In the genomic region with DNA sequence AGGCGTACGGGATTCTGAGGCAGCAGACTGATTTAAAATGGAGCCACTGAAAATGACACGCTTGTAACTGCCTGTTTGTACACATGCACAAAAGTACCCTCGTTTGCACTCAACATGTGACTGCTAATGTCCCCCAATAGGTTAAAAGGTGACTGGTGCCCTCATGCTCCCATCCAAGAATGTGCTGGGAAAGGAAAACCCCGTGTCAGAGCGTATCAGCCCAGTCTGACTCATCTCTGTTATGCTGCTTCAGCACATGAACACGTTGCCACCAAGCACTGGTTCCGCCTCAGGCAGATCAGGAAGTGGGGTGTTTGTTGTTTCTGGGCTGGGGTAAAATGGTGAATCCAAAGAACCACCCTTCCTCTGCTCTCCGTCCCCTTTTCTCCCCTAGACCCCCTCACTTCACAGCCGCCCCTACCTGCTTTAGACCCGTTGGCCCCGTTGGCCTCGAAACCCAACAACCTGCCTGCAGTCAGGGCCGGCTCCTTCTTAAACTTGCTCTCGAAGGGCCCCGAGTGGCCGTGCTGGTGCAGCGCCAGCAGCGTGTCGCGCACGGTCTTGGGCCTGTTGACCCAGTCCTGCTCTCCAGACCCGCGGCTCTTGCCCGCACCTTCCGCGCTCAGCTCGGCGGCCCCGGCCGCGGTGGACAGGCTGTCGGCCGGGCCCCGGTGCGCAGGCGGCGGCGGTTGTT, we compare ENCODE assay signal across 8 cellular contexts. TPM values are rescaled to one million over a fixed set of nuclear protein-coding genes. Genes with fewer than 3 reads are reported as not detected.
DNase-seq lines count a peak whose midpoint lies in the region; ATAC-seq, FAIRE-seq and TF ChIP-seq lines count a peak whose summit lies in the region.

No MANE protein-coding gene starts in this region.

- intact Hi-C loops in pancreas (cut with DNase I) (loop anchor here in 2 of 3 donors (5.0 to 10.0 kb wide), 2 partner anchors 114 to 467 kb away; no protein-coding TSS in a partner anchor), upper lobe of right lung (cut with DNase I) (no loop called here)

- H3K4me3 Mint-ChIP-seq in activated naive CD4-positive, alpha-beta T cell treated with anti-CD3 and anti-CD28 coated beads, Interleukin-2, amount 50 U/mL, for 24 hours, result peak overlapping the region; percentile 87
- peak overlapping the region; percentile 99 for H3K4me3 Mint-ChIP-seq in glutamatergic neuron (ENCODE audit: unreplicated experiment)

- H3K9me3 ChIP-seq in KOPT-K1 (ENCODE audit: insufficient read depth, low read length, poor library complexity, severe bottlenecking), result no peaks in the 10 kb centered on the region
- no peaks in the 10 kb centered on the region for H3K9me3 ChIP-seq in pancreas
- H3K9me3 ChIP-seq in upper lobe of right lung, result no peaks in the 10 kb centered on the region

- peak overlapping the region; percentile 46 to 96 (median 76) for H3K4me3 ChIP-seq in pancreas
- peak overlapping the region; percentile 85 for H3K4me3 ChIP-seq in upper lobe of right lung

- H3K27ac Mint-ChIP-seq in activated naive CD4-positive, alpha-beta T cell treated with anti-CD3 and anti-CD28 coated beads, Interleukin-2, amount 50 U/mL, for 24 hours, result peak overlapping the region; percentile 95
- H3K27ac Mint-ChIP-seq in glutamatergic neuron (ENCODE audit: unreplicated experiment), result peak overlapping the region; percentile 99

- H3K27me3 Mint-ChIP-seq in activated naive CD4-positive, alpha-beta T cell treated with anti-CD3 and anti-CD28 coated beads, Interleukin-2, amount 50 U/mL, for 24 hours, result no peaks in the 10 kb centered on the region
- peaks cover 42% of the 10 kb centered on the region for H3K27me3 Mint-ChIP-seq in glutamatergic neuron (ENCODE audit: unreplicated experiment)

- H3K27me3 ChIP-seq in pancreas (no peaks in the 10 kb centered on the region), upper lobe of right lung (no peaks in the 10 kb centered on the region)

- H3K36me3 ChIP-seq in KOPT-K1 (ENCODE audit: insufficient read depth, low read length), result peaks cover 46% of the 10 kb centered on the region
- H3K36me3 ChIP-seq in pancreas, result peaks cover 0 to 17% (median 13%) of the 10 kb centered on the region in 3 donors
- H3K36me3 ChIP-seq in upper lobe of right lung, result peaks cover 36% of the 10 kb centered on the region

- H3K27ac ChIP-seq in KOPT-K1 (ENCODE audit: low read depth, low read length, poor library complexity, severe bottlenecking) (peak overlapping the region; percentile 86), pancreas (peak overlapping the region; percentile 92 to 99 (median 98)), upper lobe of right lung (peak overlapping the region; percentile 99)

- H3K9me3 Mint-ChIP-seq in activated naive CD4-positive, alpha-beta T cell treated with anti-CD3 and anti-CD28 coated beads, Interleukin-2, amount 50 U/mL, for 24 hours, result no peaks in the 10 kb centered on the region
- H3K9me3 Mint-ChIP-seq in glutamatergic neuron (ENCODE audit: unreplicated experiment), result peaks cover 46% of the 10 kb centered on the region

- peaks cover 60% of the 10 kb centered on the region for H3K4me1 Mint-ChIP-seq in activated naive CD4-positive, alpha-beta T cell treated with anti-CD3 and anti-CD28 coated beads, Interleukin-2, amount 50 U/mL, for 24 hours
- peaks cover 19% of the 10 kb centered on the region for H3K4me1 Mint-ChIP-seq in glutamatergic neuron (ENCODE audit: low read depth, unreplicated experiment)

- 0% methylated on average over 39 of the region's 39 CpGs for WGBS in pancreas, 2 donors

- FAIRE-seq in pancreas (lab: Jason Lieb, UNC), result no peak

- peak; percentile 20 for ATAC-seq in GM21423 (IDR thresholded peaks at IDR 0.05; ENCODE audit: unreplicated experiment)
- ATAC-seq in SK-N-SH treated with all-trans-retinoic acid at 6 μM for 48 hours, result peak; percentile 32
- ATAC-seq in pancreas, result peak; percentile 19 to 55 (median 37)
- ATAC-seq in upper lobe of right lung, result peak; percentile 51

- DNase-seq in COLO668 (lab: John Stamatoyannopoulos, UW; ENCODE audit: unreplicated experiment) (peak; percentile 80), glutamatergic neuron (peak; percentile 45), pancreas (peak; percentile 75 to 90 (median 82)), upper lobe of right lung (peak; percentile 86)

- no peak for TF ChIP-seq CTCF in glutamatergic neuron (IDR thresholded peaks at IDR 0.05; ENCODE audit: partially characterized antibody, unreplicated experiment)
- TF ChIP-seq CTCF in pancreas (IDR thresholded peaks at IDR 0.05), result no peak
- TF ChIP-seq CTCF in upper lobe of right lung (IDR thresholded peaks at IDR 0.05), result no peak

- H3K4me1 ChIP-seq in pancreas, result peaks cover 16 to 21% (median 20%) of the 10 kb centered on the region in 3 donors
- peaks cover 31% of the 10 kb centered on the region for H3K4me1 ChIP-seq in upper lobe of right lung

- H3K36me3 Mint-ChIP-seq in activated naive CD4-positive, alpha-beta T cell treated with anti-CD3 and anti-CD28 coated beads, Interleukin-2, amount 50 U/mL, for 24 hours, result peaks cover 34% of the 10 kb centered on the region
- H3K36me3 Mint-ChIP-seq in glutamatergic neuron (ENCODE audit: unreplicated experiment), result peaks cover 38% of the 10 kb centered on the region

TF ChIP-seq in SK-N-SH treated with all-trans-retinoic acid at 6 μM for 48 hours, 23 proteins besides CTCF, POLR2A, EP300 and RAD21:
- no peak for TF ChIP-seq ZNF565 (CRISPR knock-in tag; conservative IDR thresholded peaks at IDR 0.05; ENCODE audit: low read depth)
- TF ChIP-seq, protein P1, sequence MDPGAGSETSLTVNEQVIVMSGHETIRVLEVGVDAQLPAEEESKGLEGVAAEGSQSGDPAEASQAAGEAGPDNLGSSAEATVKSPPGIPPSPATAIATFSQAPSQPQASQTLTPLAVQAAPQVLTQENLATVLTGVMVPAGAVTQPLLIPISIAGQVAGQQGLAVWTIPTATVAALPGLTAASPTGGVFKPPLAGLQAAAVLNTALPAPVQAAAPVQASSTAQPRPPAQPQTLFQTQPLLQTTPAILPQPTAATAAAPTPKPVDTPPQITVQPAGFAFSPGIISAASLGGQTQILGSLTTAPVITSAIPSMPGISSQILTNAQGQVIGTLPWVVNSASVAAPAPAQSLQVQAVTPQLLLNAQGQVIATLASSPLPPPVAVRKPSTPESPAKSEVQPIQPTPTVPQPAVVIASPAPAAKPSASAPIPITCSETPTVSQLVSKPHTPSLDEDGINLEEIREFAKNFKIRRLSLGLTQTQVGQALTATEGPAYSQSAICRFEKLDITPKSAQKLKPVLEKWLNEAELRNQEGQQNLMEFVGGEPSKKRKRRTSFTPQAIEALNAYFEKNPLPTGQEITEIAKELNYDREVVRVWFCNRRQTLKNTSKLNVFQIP (CRISPR knock-in tag; IDR thresholded peaks at IDR 0.05; ENCODE audit: borderline replicate concordance, low read depth), result peak; percentile 18; the same call in 1 of the 2 replicates
- 0 out of 2 replicates have a peak, but pooled peaks have one; percentile 6 for TF ChIP-seq ZFP3 (CRISPR knock-in tag; IDR thresholded peaks at IDR 0.05)

RNA-seq across cellular contexts. Expression of a gene that starts 1.8 kb away (rescaled TPM):
- total RNA-seq in glutamatergic neuron (ENCODE audit: unreplicated experiment) (199 TPM), pancreas (10 to 100 TPM; 47.0 to 95.6 (median 55.0) TPM), upper lobe of right lung (161 TPM)
- polyA plus RNA-seq in pancreas, result 10 to 100 TPM; 57.2 to 93.6 TPM

Comparison
In these comparisons a context has a peak if more than half of its experiments do, and no peak if none do; other contexts are left out.
1. Peak in every context shown above with its lines: DNase-seq, ATAC-seq, H3K4me3 ChIP-seq and H3K27ac ChIP-seq.